Comparison of ENCODE assay signal across 32 cellular contexts in the genomic region with DNA sequence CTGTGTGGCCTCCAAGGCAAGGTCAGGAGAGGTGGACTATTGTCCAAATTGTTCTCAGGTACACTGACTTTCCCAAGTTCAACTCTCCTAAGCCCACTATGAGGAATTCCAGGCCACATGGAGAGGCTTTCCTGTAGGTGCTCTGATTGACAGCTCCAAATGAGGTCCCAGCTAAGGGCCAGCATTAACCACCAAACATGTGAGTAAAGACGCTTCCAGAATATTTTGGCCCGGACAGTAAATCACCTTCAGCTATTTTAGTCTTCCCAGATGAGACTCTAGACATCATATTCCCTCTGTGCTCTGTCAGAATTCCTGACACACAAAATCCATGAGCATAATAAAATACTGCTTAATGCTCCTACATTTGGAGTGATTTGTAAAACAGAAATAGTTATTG.
"Had no signal": no experiment of that assay in that cellular context is flagged by ENCODE, and none has a peak within 500 bp of the region (broad histone marks: within the 10 kb centered on the region; RNA-seq: fewer than 3 reads in every experiment).

No MANE protein-coding gene starts in this region.

- H3K27me3 ChIP-seq: ascending aorta, cardiac muscle cell had no signal

- ATAC-seq: activated CD8-positive, alpha-beta memory T cell treated with anti-CD3 and anti-CD28 coated beads, Interleukin-2, amount 10 ng/mL, durations not matched to agents 7 days and 5 days; PC-3 had no signal

- H3K9me3 ChIP-seq: ascending aorta had no signal

- H3K27ac ChIP-seq: ascending aorta, cardiac muscle cell, RWPE1, SK-N-MC, WERI-Rb-1 had no signal

- H3K4me1 ChIP-seq: ascending aorta had no signal

- H3K36me3 ChIP-seq: ascending aorta, cardiac muscle cell, WERI-Rb-1 had no signal

- DNase-seq: activated CD4-positive, alpha-beta memory T cell treated with anti-CD3 and anti-CD28 coated beads, Interleukin-2, amount 10 ng/mL, durations not matched to agents 7 days and 5 days; activated CD4-positive, alpha-beta T cell treated with anti-CD3 and anti-CD28 coated beads for 1 hour; activated CD4-positive, alpha-beta T cell treated with anti-CD3 and anti-CD28 coated beads for 48 hours; activated CD4-positive, CD25-positive, alpha-beta regulatory T cell; activated CD8-positive, alpha-beta memory T cell treated with anti-CD3 and anti-CD28 coated beads for 24 hours; activated CD8-positive, alpha-beta memory T cell treated with anti-CD3 and anti-CD28 coated beads, Interleukin-2, amount 10 ng/mL, durations not matched to agents 7 days and 5 days; activated CD8-positive, alpha-beta memory T cell treated with anti-CD3 and anti-CD28 coated beads, Interleukin-2, amount 50 U/mL, for 48 hours; activated effector memory CD4-positive, alpha-beta T cell treated with Interleukin-2 at 50 U/mL for 16 hours; activated naive CD4-positive, alpha-beta T cell treated with anti-CD3 and anti-CD28 coated beads, Interleukin-2, amount 50 U/mL, for 16 hours; activated naive CD8-positive, alpha-beta T cell treated with anti-CD3 and anti-CD28 coated beads, Interleukin-2, amount 10 ng/mL, durations not matched to agents 7 days and 5 days; activated T-cell treated with anti-CD3 and anti-CD28 coated beads, Interleukin-2, amount 50 U/mL, for 48 hours; amygdala; Kasumi-1; KG1; MM.1S; MV-4-11; NCI-H1092; NCI-H1436 treated with DMSO at 0.1 percent for 48 hours; NCI-H1694 treated with DMSO at 0.1 percent for 48 hours; NCI-H2029; NCI-H345; NCI-H526; NCI-H748 treated with DMSO at 0.1 percent for 48 hours; NK-92 treated with Interleukin-12 subunit alpha and Interleukin-12 subunit beta, amount 100 ng/mL, for 24 hours; PC-3; Right ventricle myocardium superior; T1000; WERI-Rb-1 had no signal

- H3K4me3 ChIP-seq: ascending aorta, cardiac muscle cell, SK-N-MC had no signal
